21 cellular contexts compared by ENCODE assay signal in the genomic region with DNA sequence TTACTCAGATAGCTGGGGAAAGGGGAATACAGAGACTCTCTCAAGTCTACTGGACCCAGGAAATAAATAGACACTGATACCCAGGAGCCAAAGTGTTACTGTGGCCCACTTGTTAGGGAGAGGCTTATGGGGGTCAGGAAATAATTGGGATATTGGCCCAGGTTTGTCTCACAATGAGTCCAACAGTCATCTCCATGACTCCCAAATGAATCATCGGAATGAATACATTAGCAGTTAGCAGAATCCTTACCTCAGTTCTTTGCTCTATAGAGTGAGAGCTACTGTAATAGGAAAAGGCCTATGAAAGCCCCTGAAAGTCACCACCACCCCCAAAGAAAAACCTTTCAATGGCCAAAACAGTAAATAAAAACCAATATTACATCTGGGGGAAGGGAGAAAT. TPM values are rescaled to one million over a fixed set of nuclear protein-coding genes. Genes with fewer than 3 reads are reported as not detected.
DNase-seq lines count a peak whose midpoint lies in the region; ATAC-seq and TF ChIP-seq lines count a peak whose summit lies in the region.
"Had no signal": no experiment of that assay in that cellular context is flagged by ENCODE, and none has a peak within 500 bp of the region (broad histone marks: within the 10 kb centered on the region; RNA-seq: fewer than 3 reads in every experiment).

No MANE protein-coding gene starts in this region.

- TF ChIP-seq POLR2A in IMR-90 (IDR thresholded peaks at IDR 0.05; ENCODE audit: low read depth, low read length) (no peak), testis (IDR thresholded peaks at IDR 0.05) (no peak)

- H2AK9ac ChIP-seq in IMR-90 (replicated peaks; ENCODE audit: low read depth, low read length, poor library complexity) = no peak overlapping the region

- no peaks in the 10 kb centered on the region for H3K36me3 ChIP-seq in IMR-90 (ENCODE audit: control insufficient read depth, insufficient read depth, low read length)
- no peaks in the 10 kb centered on the region for H3K36me3 ChIP-seq in brain microvascular endothelial cell (replicated peaks)
- no peaks in the 10 kb centered on the region for H3K36me3 ChIP-seq in testis (ENCODE audit: low read depth, missing control alignments)
- H3K36me3 ChIP-seq: colonic mucosa, MG63, neutrophil had no signal

- no peak overlapping the region for H2BK20ac ChIP-seq in IMR-90 (ENCODE audit: low read depth, low read length)

- in situ Hi-C loops in IMR-90 (cut with MboI; ENCODE audit: low sequenced_read_pairs) = no loop called here
- in situ Hi-C loops in brain microvascular endothelial cell (cut with HindIII; ENCODE audit: low pct_ligation_motif_present, low sequenced_read_pairs) = no loop called here

- no peak overlapping the region for H4K8ac ChIP-seq in IMR-90 (ENCODE audit: low read depth in 2 of 2, low read length in 2 of 2)

- H3K9ac ChIP-seq in IMR-90 (ENCODE audit: low read depth, low read length) = no peak overlapping the region

- dilution Hi-C loops in IMR-90 (cut with HindIII; ENCODE audit: low sequenced_read_pairs, unreplicated experiment) = no loop called here

- H4K20me1 ChIP-seq in IMR-90 (ENCODE audit: insufficient read depth, low read length) = no peaks in the 10 kb centered on the region

- no peak overlapping the region for H2BK15ac ChIP-seq in IMR-90 (ENCODE audit: low read depth, low read length)

- H3K9me3 ChIP-seq in IMR-90 (ENCODE audit: control insufficient read depth, insufficient read depth, low read length) (no peaks in the 10 kb centered on the region), testis (no peaks in the 10 kb centered on the region)
- H3K9me3 ChIP-seq: ascending aorta, colonic mucosa, MG63, neutrophil, right atrium auricular region had no signal

- no peak overlapping the region for H3K18ac ChIP-seq in IMR-90 (ENCODE audit: low read depth, low read length)

- H3K4me2 ChIP-seq in IMR-90 (ENCODE audit: low read depth, low read length) = no peak overlapping the region

- ATAC-seq in IMR-90 (ENCODE audit: low read depth) = peak; percentile 48; the same call in 1 of the 2 replicates
- ATAC-seq: GM12878 had no signal

- no peak overlapping the region for H2AK5ac ChIP-seq in IMR-90 (ENCODE audit: low read depth, low read length)

- H3K14ac ChIP-seq in IMR-90 (replicated peaks; ENCODE audit: low read depth, low read length) = no peak overlapping the region

- H2BK5ac ChIP-seq in IMR-90 (ENCODE audit: low read depth, low read length, poor library complexity, severe bottlenecking) = no peak overlapping the region

- H3K4ac ChIP-seq in IMR-90 (ENCODE audit: low read depth, low read length) = no peak overlapping the region

- no peak for TF ChIP-seq CTCF in IMR-90 (conservative IDR thresholded peaks at IDR 0.05; ENCODE audit: low read depth, low read length)
- no peak for TF ChIP-seq CTCF in brain microvascular endothelial cell (IDR thresholded peaks at IDR 0.05; ENCODE audit: low read depth, low read length, missing control alignments)
- TF ChIP-seq CTCF in GM10266 (IDR thresholded peaks at IDR 0.05; ENCODE audit: control insufficient read depth, insufficient read depth, low read depth, missing control alignments) = no peak
- no peak for TF ChIP-seq CTCF in testis (IDR thresholded peaks at IDR 0.05)

- H3K27ac ChIP-seq in IMR-90 (ENCODE audit: insufficient read depth, low read length) = no peak overlapping the region
- no peak overlapping the region for H3K27ac ChIP-seq in brain microvascular endothelial cell
- H3K27ac ChIP-seq in testis = no peak overlapping the region
- H3K27ac ChIP-seq: ascending aorta, colonic mucosa, neutrophil had no signal

- DNase-seq in COLO829 (ENCODE audit: low spot score) (peak; percentile 58), IMR-90 (peak; percentile 54), brain microvascular endothelial cell (peak; percentile 5), kidney tubule cell (ENCODE audit: low spot score) (peak; percentile 43), NCI-H2227 (lab: John Stamatoyannopoulos, UW; ENCODE audit: unreplicated experiment) (no peak), NCI-H82 (lab: John Stamatoyannopoulos, UW) (no peak), GM10266 (ENCODE audit: extremely low spot score) (no peak), testis (no peak)
- DNase-seq: activated naive CD4-positive, alpha-beta T cell treated with anti-CD3 and anti-CD28 coated beads for 36 hours; colonic mucosa; COR-L47; NCI-H146; NCI-H345; NK-92 treated with Interleukin-12 subunit alpha and Interleukin-12 subunit beta, amount 100 ng/mL, for 24 hours; stimulated activated naive CD4-positive, alpha-beta T cell; T-helper 1 cell had no signal

- intact Hi-C loops in IMR-90 (cut with micrococcal nuclease) (no loop called here), testis (cut with DNase I; ENCODE audit: low total_unique reads) (no loop called here)

- whole genome bisulfite sequencing in IMR-90 (ENCODE audit: extremely low coverage in 2 of 2, insufficient read length in 1 of 2), 2 experiments = no CpG with 5 or more reads among the region's 1 CpG
- WGBS in testis, 2 donors = 82% methylated on average over 1 of the region's 1 CpG; no CpG with 5 or more reads in 1 of the 2 donors

- BruUV-seq in IMR-90 (replicated peaks; lab: Mats Ljungman, UMichigan) = no TSS peak

- peaks cover 4% of the 10 kb centered on the region; the same call in 1 of the 2 replicates for H3K4me1 ChIP-seq in IMR-90 (ENCODE audit: control insufficient read depth, insufficient read depth, low read length)
- no peaks in the 10 kb centered on the region for H3K4me1 ChIP-seq in testis
- H3K4me1 ChIP-seq: ascending aorta, colonic mucosa, right atrium auricular region had no signal

- H3K4me3 ChIP-seq in IMR-90 (ENCODE audit: insufficient read depth, low read depth, low read length) (no peak overlapping the region), brain microvascular endothelial cell (ENCODE audit: low read depth, low read length) (no peak overlapping the region), testis (no peak overlapping the region)
- H3K4me3 ChIP-seq: ascending aorta, colonic mucosa, GM12878, MG63, right atrium auricular region had no signal

- H4K91ac ChIP-seq in IMR-90 (ENCODE audit: insufficient read depth, low read depth, low read length) = no peak overlapping the region

- CTCF ChIA-PET in IMR-90 (lab: Yijun Ruan, JAX) = interaction anchor here (0.5 kb wide), 1 partner anchor 64 kb away, joined by 3 read pairs; no protein-coding TSS in a partner anchor

- no peak overlapping the region for H3K56ac ChIP-seq in IMR-90 (ENCODE audit: extremely low read depth, insufficient read depth, low read length)

- no peak for TF ChIP-seq RAD21 in IMR-90 (IDR thresholded peaks at IDR 0.05; ENCODE audit: low read length)

- POLR2A ChIA-PET in IMR-90 (lab: Charles Lee; ENCODE audit: unreplicated experiment) = no interaction called here

- no peaks in the 10 kb centered on the region for H3K79me1 ChIP-seq in IMR-90 (ENCODE audit: low read depth in 1 of 2, low read length in 2 of 2)

- H2AFZ ChIP-seq in IMR-90 (replicated peaks; ENCODE audit: low read length, poor library complexity) = no peak overlapping the region

- H4K5ac ChIP-seq in IMR-90 (ENCODE audit: low read depth, low read length) = no peak overlapping the region

- H3K9me1 ChIP-seq in IMR-90 (ENCODE audit: insufficient read depth, low read length) = no peaks in the 10 kb centered on the region

- H3K23ac ChIP-seq in IMR-90 (ENCODE audit: low read depth, low read length) = no peak overlapping the region

- H2BK120ac ChIP-seq in IMR-90 (ENCODE audit: low read depth, low read length) = no peak overlapping the region

- H3K27me3 ChIP-seq in IMR-90 (ENCODE audit: control insufficient read depth, insufficient read depth, low read length) (no peaks in the 10 kb centered on the region), brain microvascular endothelial cell (replicated peaks) (no peaks in the 10 kb centered on the region), testis (no peaks in the 10 kb centered on the region)
- H3K27me3 ChIP-seq: ascending aorta, colonic mucosa, MG63, neutrophil, right atrium auricular region had no signal

TF ChIP-seq in IMR-90, 13 proteins besides CTCF, POLR2A, EP300 and RAD21:
- TF ChIP-seq CEBPB (IDR thresholded peaks at IDR 0.05; ENCODE audit: low read depth, low read length) (no peak), BHLHE40 (IDR thresholded peaks at IDR 0.05; ENCODE audit: low read depth, low read length) (no peak), CHD1 (IDR thresholded peaks at IDR 0.05; ENCODE audit: low read depth, low read length) (no peak), NFE2L2 (IDR thresholded peaks at IDR 0.05; ENCODE audit: low read depth, low read length) (no peak), RCOR1 (IDR thresholded peaks at IDR 0.05; ENCODE audit: insufficient replicate concordance, low read length) (no peak), MAFK (IDR thresholded peaks at IDR 0.05; ENCODE audit: low read depth, low read length) (no peak), FOS (IDR thresholded peaks at IDR 0.05; ENCODE audit: low read depth, low read length) (no peak), RFX5 (IDR thresholded peaks at IDR 0.05; ENCODE audit: low read depth, low read length) (no peak), MAZ (IDR thresholded peaks at IDR 0.05; ENCODE audit: borderline replicate concordance, low read depth, low read length) (no peak)
- TF ChIP-seq, protein P1, sequence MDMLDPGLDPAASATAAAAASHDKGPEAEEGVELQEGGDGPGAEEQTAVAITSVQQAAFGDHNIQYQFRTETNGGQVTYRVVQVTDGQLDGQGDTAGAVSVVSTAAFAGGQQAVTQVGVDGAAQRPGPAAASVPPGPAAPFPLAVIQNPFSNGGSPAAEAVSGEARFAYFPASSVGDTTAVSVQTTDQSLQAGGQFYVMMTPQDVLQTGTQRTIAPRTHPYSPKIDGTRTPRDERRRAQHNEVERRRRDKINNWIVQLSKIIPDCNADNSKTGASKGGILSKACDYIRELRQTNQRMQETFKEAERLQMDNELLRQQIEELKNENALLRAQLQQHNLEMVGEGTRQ (IDR thresholded peaks at IDR 0.05; ENCODE audit: low read depth, low read length) = no peak

RNA-seq across cellular contexts. Expression of gene ARHGEF6, which starts 42.4 kb away (rescaled TPM):
- total RNA-seq in IMR-90 (2012; rRNA removed) = 2.7 and 3.1 TPM in 2 replicates
- 1.5 and 2.1 TPM in 2 replicates for polyA plus RNA-seq in IMR-90 (2012; rRNA removed)
- polyA plus RNA-seq in IMR-90 (2012; cell fraction: cytosol; rRNA removed) = 0.66 and 0.74 TPM in 2 replicates
- polyA plus RNA-seq in IMR-90 (2012; cell fraction: nucleus; rRNA removed; ENCODE audit: low replicate concordance) = 0.55 and 3.5 TPM in 2 replicates
- total RNA-seq in testis = 1 to 10 TPM; 5.7 to 6.8 TPM
- 7.0 TPM for polyA plus RNA-seq in testis (ENCODE audit: insufficient read depth, low read depth, low replicate concordance)

RNA-seq across cellular contexts. Expression of gene RBMX, which starts 57.4 kb away (rescaled TPM):
- 318 and 337 TPM in 2 replicates for total RNA-seq in IMR-90 (2012; rRNA removed)
- 115 and 151 TPM in 2 replicates for polyA plus RNA-seq in IMR-90 (2012; rRNA removed)
- polyA plus RNA-seq in IMR-90 (2012; cell fraction: cytosol; rRNA removed) = 82.4 and 113 TPM in 2 replicates
- polyA plus RNA-seq in IMR-90 (2012; cell fraction: nucleus; rRNA removed; ENCODE audit: low replicate concordance) = 86.6 and 232 TPM in 2 replicates
- total RNA-seq in testis = 100 to 1,000 TPM; 135 to 164 TPM
- polyA plus RNA-seq in testis (ENCODE audit: insufficient read depth, low read depth, low replicate concordance) = 106 TPM

Comparison
In these comparisons a context has a peak if more than half of its experiments do, and no peak if none do; other contexts are left out.
1. DNase-seq: peak in COLO829 (single experiment), IMR-90 (single experiment), brain microvascular endothelial cell (single experiment) and kidney tubule cell (single experiment); none in NCI-H2227 (single experiment), NCI-H82 (single experiment), GM10266 (single experiment) and testis (single experiment).